In the genomic region with DNA sequence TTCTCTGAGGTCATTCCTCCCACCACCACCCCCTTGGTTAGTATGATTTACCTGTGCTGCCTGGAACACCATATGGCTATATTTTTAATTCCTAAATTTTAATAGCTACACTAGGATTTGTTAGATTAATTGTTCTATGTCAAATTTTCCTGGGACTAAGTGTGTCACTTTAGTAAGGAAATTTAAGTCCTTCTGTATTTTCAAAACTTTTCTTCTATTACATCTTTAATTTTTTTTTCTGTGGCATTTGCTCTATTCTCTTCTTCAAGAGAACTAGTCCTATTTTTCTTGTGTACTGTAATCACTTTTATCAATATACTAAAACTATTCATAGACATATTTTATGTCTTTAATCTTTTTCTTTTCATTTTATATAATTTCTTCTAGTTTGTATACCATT, we compare ENCODE assay signal across 18 cellular contexts.
A peak's percentile ranks its signal among the peaks of the same experiment; 100 is the strongest.
DNase-seq lines count a peak whose midpoint lies in the region; ATAC-seq and FAIRE-seq lines count a peak whose summit lies in the region.
"Had no signal": no experiment of that assay in that cellular context is flagged by ENCODE, and none has a peak within 500 bp of the region (broad histone marks: within the 10 kb centered on the region; RNA-seq: fewer than 3 reads in every experiment).

No MANE protein-coding gene starts in this region.

- no peak for DNase-seq in activated CD4-positive, alpha-beta memory T cell treated with anti-CD3 and anti-CD28 coated beads, Interleukin-2, amount 10 ng/mL, durations not matched to agents 7 days and 5 days
- no peak for DNase-seq in T-helper 2 cell treated with Interferon-gamma antibody and Interleukin-4, amounts not matched to agents 5 μg/mL and 100 μg/mL, for 36 hours (ENCODE audit: low spot score)
- DNase-seq: Caco-2; Calu3; CD4-positive, alpha-beta T cell; CD8-positive, alpha-beta T cell; DMS79 treated with DMSO at 0.1 percent for 48 hours; GF-D8 had no signal

- CTCF ChIA-PET in activated CD4-positive, alpha-beta memory T cell treated with anti-CD3 and anti-CD28 coated beads, Interleukin-2, amount 10 ng/mL, durations not matched to agents 7 days and 5 days (lab: Charles Lee) = no interaction called here

- no peaks in the 10 kb centered on the region for H3K9me3 Mint-ChIP-seq in activated CD4-positive, alpha-beta memory T cell treated with anti-CD3 and anti-CD28 coated beads, Interleukin-2, amount 10 ng/mL, durations not matched to agents 7 days and 5 days
- H3K9me3 Mint-ChIP-seq in T-helper 2 cell treated with Interferon-gamma antibody and Interleukin-4, amounts not matched to agents 5 μg/mL and 100 μg/mL, for 36 hours = no peaks in the 10 kb centered on the region
- H3K9me3 Mint-ChIP-seq: CD4-positive, alpha-beta T cell had no signal

- FAIRE-seq in TTC549 (lab: Jason Lieb, UNC) (peak; percentile 66), endometrium (lab: Jason Lieb, UNC) (peak; percentile 46), islet of Langerhans (lab: Jason Lieb, UNC) (peak; percentile 30)
- FAIRE-seq: A549, D721Med, G401.6, GM12891, GM19239 had no signal

- peaks cover 12% of the 10 kb centered on the region for H3K4me1 Mint-ChIP-seq in activated CD4-positive, alpha-beta memory T cell treated with anti-CD3 and anti-CD28 coated beads, Interleukin-2, amount 10 ng/mL, durations not matched to agents 7 days and 5 days
- peaks cover 4% of the 10 kb centered on the region for H3K4me1 Mint-ChIP-seq in T-helper 2 cell treated with Interferon-gamma antibody and Interleukin-4, amounts not matched to agents 5 μg/mL and 100 μg/mL, for 36 hours (ENCODE audit: low read depth)

- no peak overlapping the region for H3K4me3 Mint-ChIP-seq in activated CD4-positive, alpha-beta memory T cell treated with anti-CD3 and anti-CD28 coated beads, Interleukin-2, amount 10 ng/mL, durations not matched to agents 7 days and 5 days
- H3K4me3 Mint-ChIP-seq in T-helper 2 cell treated with Interferon-gamma antibody and Interleukin-4, amounts not matched to agents 5 μg/mL and 100 μg/mL, for 36 hours = no peak overlapping the region
- H3K4me3 Mint-ChIP-seq: B cell; CD4-positive, alpha-beta T cell; CD8-positive, alpha-beta T cell had no signal

- no peak for ATAC-seq in GM21529 (IDR thresholded peaks at IDR 0.05; ENCODE audit: unreplicated experiment)
- ATAC-seq: A549; CD8-positive, alpha-beta T cell had no signal

- no peaks in the 10 kb centered on the region for H3K27me3 Mint-ChIP-seq in activated CD4-positive, alpha-beta memory T cell treated with anti-CD3 and anti-CD28 coated beads, Interleukin-2, amount 10 ng/mL, durations not matched to agents 7 days and 5 days
- no peaks in the 10 kb centered on the region for H3K27me3 Mint-ChIP-seq in T-helper 2 cell treated with Interferon-gamma antibody and Interleukin-4, amounts not matched to agents 5 μg/mL and 100 μg/mL, for 36 hours (ENCODE audit: low read depth)
- H3K27me3 Mint-ChIP-seq: B cell; CD4-positive, alpha-beta T cell had no signal

- POLR2A ChIA-PET in activated CD4-positive, alpha-beta memory T cell treated with anti-CD3 and anti-CD28 coated beads, Interleukin-2, amount 10 ng/mL, durations not matched to agents 7 days and 5 days (lab: Charles Lee) = no interaction called here

- peaks cover 41% of the 10 kb centered on the region for H3K36me3 Mint-ChIP-seq in activated CD4-positive, alpha-beta memory T cell treated with anti-CD3 and anti-CD28 coated beads, Interleukin-2, amount 10 ng/mL, durations not matched to agents 7 days and 5 days (ENCODE audit: low read depth)
- H3K36me3 Mint-ChIP-seq in T-helper 2 cell treated with Interferon-gamma antibody and Interleukin-4, amounts not matched to agents 5 μg/mL and 100 μg/mL, for 36 hours (ENCODE audit: low read depth) = peaks cover 22% of the 10 kb centered on the region

- no peak overlapping the region for H3K27ac Mint-ChIP-seq in activated CD4-positive, alpha-beta memory T cell treated with anti-CD3 and anti-CD28 coated beads, Interleukin-2, amount 10 ng/mL, durations not matched to agents 7 days and 5 days
- H3K27ac Mint-ChIP-seq in T-helper 2 cell treated with Interferon-gamma antibody and Interleukin-4, amounts not matched to agents 5 μg/mL and 100 μg/mL, for 36 hours = no peak overlapping the region
- H3K27ac Mint-ChIP-seq: B cell; CD4-positive, alpha-beta T cell; CD8-positive, alpha-beta T cell had no signal
